Comparison of ENCODE assay signal across 8 cellular contexts in the genomic region with DNA sequence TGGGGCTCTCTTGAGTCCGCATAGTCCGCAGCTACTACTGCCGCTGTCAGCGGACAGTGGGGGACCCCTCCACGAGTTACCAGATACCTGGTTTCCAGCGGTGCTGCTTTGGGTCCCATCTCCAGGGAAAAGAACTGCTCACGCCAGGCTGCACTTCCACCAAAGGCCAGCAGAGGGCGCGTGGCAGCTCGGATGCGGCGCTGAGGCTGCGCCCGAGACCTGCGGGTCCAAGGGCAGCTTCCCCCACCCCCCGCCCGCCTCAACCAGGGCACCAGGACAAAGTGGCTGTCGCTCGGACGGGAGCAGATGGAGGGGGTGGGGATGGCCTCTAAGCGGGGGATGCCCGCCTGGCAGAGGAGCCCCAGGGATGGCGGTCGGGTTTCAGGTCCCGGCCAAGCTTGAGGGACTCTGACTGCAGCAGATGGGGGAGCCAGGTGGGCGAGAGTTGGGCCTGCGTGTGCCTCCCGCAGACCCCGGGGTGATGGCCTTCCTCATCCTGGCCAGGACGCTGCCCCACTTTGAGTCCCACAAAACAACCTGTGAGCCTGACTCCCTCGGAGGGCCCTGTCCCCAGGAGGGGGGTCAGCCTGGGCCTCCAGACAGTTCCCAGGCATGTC. TPM values are rescaled to one million over a fixed set of nuclear protein-coding genes. Genes with fewer than 3 reads are reported as not detected.
DNase-seq lines count a peak whose midpoint lies in the region; ATAC-seq and TF ChIP-seq lines count a peak whose summit lies in the region.

No MANE protein-coding gene starts in this region.

- H3K27me3 ChIP-seq in prostate gland (replicated peaks; ENCODE audit: insufficient read depth): no peaks in the 10 kb centered on the region

- no peak for TF ChIP-seq POLR2A in prostate gland (IDR thresholded peaks at IDR 0.05)

- TF ChIP-seq CTCF in cardiac fibroblast (IDR thresholded peaks at IDR 0.05; ENCODE audit: low read depth, low read length) (peak; percentile 48), prostate gland (IDR thresholded peaks at IDR 0.05) (peak; percentile 54 to 76 (median 61))

- intact Hi-C loops in prostate gland (cut with DNase I): loop anchor here (1.0 kb wide), 1 partner anchor 436 kb away; no protein-coding TSS in a partner anchor

- no peaks in the 10 kb centered on the region for H3K4me1 ChIP-seq in prostate gland (replicated peaks)

- H3K27ac ChIP-seq in prostate gland: no peak overlapping the region

- DNase-seq in ELF-1 (ENCODE audit: low read depth, low spot score) (peak; percentile 25), cardiac fibroblast (ENCODE audit: low read depth in 2 of 2) (no peak), prostate gland (ENCODE audit: low spot score) (no peak), OCI-M2 (lab: John Stamatoyannopoulos, UW; ENCODE audit: unreplicated experiment) (no peak)

- no peaks in the 10 kb centered on the region for H3K36me3 ChIP-seq in prostate gland

- no peaks in the 10 kb centered on the region for H3K9me3 ChIP-seq in prostate gland

- 16% methylated on average over 27 of the region's 31 CpGs for WGBS in prostate gland

- ATAC-seq in SK-N-SH treated with all-trans-retinoic acid at 6 μM for 48 hours: peak; percentile 81
- no peak for ATAC-seq in GM18868 (IDR thresholded peaks at IDR 0.05; ENCODE audit: unreplicated experiment)
- no peak for ATAC-seq in GM18867 (IDR thresholded peaks at IDR 0.05; ENCODE audit: unreplicated experiment)
- ATAC-seq in GM18519 (IDR thresholded peaks at IDR 0.05; ENCODE audit: low FRiP score, unreplicated experiment): no peak

- H3K4me3 ChIP-seq in cardiac fibroblast (replicated peaks in 1 of 2; ENCODE audit: low read depth in 2 of 2, low read length in 2 of 2): no peak overlapping the region
- H3K4me3 ChIP-seq in prostate gland: no peak overlapping the region

TF ChIP-seq in SK-N-SH treated with all-trans-retinoic acid at 6 μM for 48 hours, 23 proteins besides CTCF, POLR2A, EP300 and RAD21:
- TF ChIP-seq ISL1 (CRISPR knock-in tag; IDR thresholded peaks at IDR 0.05) (no peak), ARNTL (CRISPR knock-in tag; IDR thresholded peaks at IDR 0.05; ENCODE audit: borderline replicate concordance, low read depth) (no peak)
- TF ChIP-seq, protein P1, sequence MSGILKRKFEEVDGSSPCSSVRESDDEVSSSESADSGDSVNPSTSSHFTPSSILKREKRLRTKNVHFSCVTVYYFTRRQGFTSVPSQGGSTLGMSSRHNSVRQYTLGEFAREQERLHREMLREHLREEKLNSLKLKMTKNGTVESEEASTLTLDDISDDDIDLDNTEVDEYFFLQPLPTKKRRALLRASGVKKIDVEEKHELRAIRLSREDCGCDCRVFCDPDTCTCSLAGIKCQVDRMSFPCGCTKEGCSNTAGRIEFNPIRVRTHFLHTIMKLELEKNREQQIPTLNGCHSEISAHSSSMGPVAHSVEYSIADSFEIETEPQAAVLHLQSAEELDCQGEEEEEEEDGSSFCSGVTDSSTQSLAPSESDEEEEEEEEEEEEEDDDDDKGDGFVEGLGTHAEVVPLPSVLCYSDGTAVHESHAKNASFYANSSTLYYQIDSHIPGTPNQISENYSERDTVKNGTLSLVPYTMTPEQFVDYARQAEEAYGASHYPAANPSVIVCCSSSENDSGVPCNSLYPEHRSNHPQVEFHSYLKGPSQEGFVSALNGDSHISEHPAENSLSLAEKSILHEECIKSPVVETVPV (CRISPR knock-in tag; IDR thresholded peaks at IDR 0.05): no peak
- TF ChIP-seq, protein P2, sequence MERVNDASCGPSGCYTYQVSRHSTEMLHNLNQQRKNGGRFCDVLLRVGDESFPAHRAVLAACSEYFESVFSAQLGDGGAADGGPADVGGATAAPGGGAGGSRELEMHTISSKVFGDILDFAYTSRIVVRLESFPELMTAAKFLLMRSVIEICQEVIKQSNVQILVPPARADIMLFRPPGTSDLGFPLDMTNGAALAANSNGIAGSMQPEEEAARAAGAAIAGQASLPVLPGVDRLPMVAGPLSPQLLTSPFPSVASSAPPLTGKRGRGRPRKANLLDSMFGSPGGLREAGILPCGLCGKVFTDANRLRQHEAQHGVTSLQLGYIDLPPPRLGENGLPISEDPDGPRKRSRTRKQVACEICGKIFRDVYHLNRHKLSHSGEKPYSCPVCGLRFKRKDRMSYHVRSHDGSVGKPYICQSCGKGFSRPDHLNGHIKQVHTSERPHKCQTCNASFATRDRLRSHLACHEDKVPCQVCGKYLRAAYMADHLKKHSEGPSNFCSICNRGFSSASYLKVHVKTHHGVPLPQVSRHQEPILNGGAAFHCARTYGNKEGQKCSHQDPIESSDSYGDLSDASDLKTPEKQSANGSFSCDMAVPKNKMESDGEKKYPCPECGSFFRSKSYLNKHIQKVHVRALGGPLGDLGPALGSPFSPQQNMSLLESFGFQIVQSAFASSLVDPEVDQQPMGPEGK (CRISPR knock-in tag; IDR thresholded peaks at IDR 0.05; ENCODE audit: borderline replicate concordance): no peak

RNA-seq across cellular contexts. Expression of a gene that starts 23.8 kb away (rescaled TPM):
- not detected for total RNA-seq in prostate gland

RNA-seq across cellular contexts. Expression of a gene that starts 45.0 kb away (rescaled TPM):
- total RNA-seq in prostate gland: not detected
